Comparison of ENCODE assay signal across 8 cellular contexts in the genomic region with DNA sequence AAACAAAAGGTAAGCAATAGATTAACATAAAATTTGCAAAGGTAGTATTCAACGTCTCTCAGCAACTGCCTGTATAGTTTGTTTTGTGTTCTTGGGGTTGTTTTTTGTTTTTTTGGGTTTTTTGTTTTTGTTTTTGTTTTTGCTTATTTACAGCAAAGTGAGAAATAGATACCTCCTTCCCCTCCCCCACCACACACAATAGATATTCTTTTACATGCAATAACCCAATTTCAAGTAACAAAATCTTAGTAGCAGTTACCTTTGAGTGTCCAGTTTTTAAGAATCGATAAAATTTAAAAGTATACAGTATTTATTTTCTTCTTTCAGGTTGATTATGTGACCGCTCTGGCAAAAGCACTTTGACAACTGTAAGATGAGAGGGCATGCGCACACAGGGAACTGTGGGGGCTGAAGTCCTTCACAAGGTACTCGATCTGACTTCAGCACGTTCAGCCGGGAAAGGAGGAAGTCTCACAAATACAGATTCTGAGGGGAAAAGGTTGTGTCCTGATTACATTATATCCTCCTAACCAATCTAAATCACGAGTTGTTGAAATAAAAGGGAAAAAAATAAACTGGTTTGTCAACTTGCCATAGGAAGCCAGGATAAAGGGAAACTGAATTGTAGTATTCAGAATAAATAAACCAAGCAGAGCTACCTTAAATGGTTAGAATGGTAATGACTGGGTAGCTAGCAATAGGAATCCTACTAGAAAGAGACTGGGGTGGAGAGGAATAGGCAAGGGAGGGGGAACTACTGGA. TPM values are rescaled to one million over a fixed set of nuclear protein-coding genes. Genes with fewer than 3 reads are reported as not detected.
A peak's percentile ranks its signal among the peaks of the same experiment; 100 is the strongest.
DNase-seq lines count a peak whose midpoint lies in the region; ATAC-seq and TF ChIP-seq lines count a peak whose summit lies in the region.

No MANE protein-coding gene starts in this region.

- peak overlapping the region; percentile 71 for H3K27ac Mint-ChIP-seq in activated naive CD8-positive, alpha-beta T cell
- peak overlapping the region; percentile 75 to 80 for H3K27ac Mint-ChIP-seq in natural killer cell

- CTCF ChIA-PET in RWPE1 (lab: Yijun Ruan, JAX) = interaction anchor here (0.6 to 1.0 kb wide), 3 partner anchors 17 to 155 kb away, joined by 3 to 4 read pairs (median 4); no protein-coding TSS in a partner anchor

- no peaks in the 10 kb centered on the region for H3K9me3 Mint-ChIP-seq in activated naive CD8-positive, alpha-beta T cell (ENCODE audit: low read depth)
- no peaks in the 10 kb centered on the region for H3K9me3 Mint-ChIP-seq in natural killer cell

- H3K27ac ChIP-seq in RWPE1 (no peak overlapping the region), foreskin keratinocyte (no peak overlapping the region), transverse colon (peak overlapping the region; percentile 38 to 73 (median 64))

- no peaks in the 10 kb centered on the region for H3K9me3 ChIP-seq in transverse colon

- TF ChIP-seq CTCF in RWPE1 (conservative IDR thresholded peaks at IDR 0.05; ENCODE audit: low read depth) (no peak), foreskin keratinocyte (conservative IDR thresholded peaks at IDR 0.05) (no peak), natural killer cell (IDR thresholded peaks at IDR 0.05) (no peak), transverse colon (IDR thresholded peaks at IDR 0.05) (no peak)

- peak; percentile 34 for DNase-seq in EH (ENCODE audit: low read depth)
- peak; percentile 98 to 99 for DNase-seq in Kasumi-1 (lab: John Stamatoyannopoulos, UW)
- peak; percentile 60 for DNase-seq in RWPE1 (ENCODE audit: low spot score)
- peak; percentile 53 to 75 for DNase-seq in foreskin keratinocyte
- no peak for DNase-seq in natural killer cell
- peak; percentile 66 for DNase-seq in transverse colon

- H3K4me3 Mint-ChIP-seq in activated naive CD8-positive, alpha-beta T cell = peak overlapping the region; percentile 92
- peak overlapping the region; percentile 93 for H3K4me3 Mint-ChIP-seq in natural killer cell

- POLR2A ChIA-PET in RWPE1 (lab: Yijun Ruan, JAX; ENCODE audit: low non-redundant PET) = interaction anchor here (0.7 kb wide), 1 partner anchor 11 kb away, joined by 3 read pairs; no protein-coding TSS in a partner anchor

- WGBS in transverse colon (ENCODE audit: low coverage in 1 of 2), 2 donors = 11 to 13% methylated on average over 2 to 8 of the region's 8 CpGs

- intact Hi-C loops in natural killer cell (cut with micrococcal nuclease) (loop anchor here (2.0 kb wide), 1 partner anchor 48 kb away; a partner anchor contains a TSS), transverse colon (cut with DNase I; ENCODE audit: low total_unique reads) (no loop called here)

- no peaks in the 10 kb centered on the region for H3K36me3 ChIP-seq in transverse colon

- H3K36me3 Mint-ChIP-seq in activated naive CD8-positive, alpha-beta T cell = no peaks in the 10 kb centered on the region
- no peaks in the 10 kb centered on the region for H3K36me3 Mint-ChIP-seq in natural killer cell

- H3K4me3 ChIP-seq in transverse colon = peak overlapping the region in 3 of 4 donors; percentile 5 to 40 (median 17)

- no peaks in the 10 kb centered on the region for H3K27me3 ChIP-seq in foreskin keratinocyte
- H3K27me3 ChIP-seq in transverse colon = no peaks in the 10 kb centered on the region

- no peak for TF ChIP-seq EP300 in transverse colon (IDR thresholded peaks at IDR 0.05; ENCODE audit: low read depth)

- peak; percentile 19 for ATAC-seq in foreskin keratinocyte
- peak; percentile 50 to 65 (median 51) for ATAC-seq in natural killer cell
- no peak for ATAC-seq in GM21526 (IDR thresholded peaks at IDR 0.05; ENCODE audit: low FRiP score, unreplicated experiment)

- peaks cover 22% of the 10 kb centered on the region for H3K4me1 ChIP-seq in foreskin keratinocyte
- peaks cover 0 to 43% (median 23%) of the 10 kb centered on the region in 4 donors for H3K4me1 ChIP-seq in transverse colon

- H3K4me1 Mint-ChIP-seq in activated naive CD8-positive, alpha-beta T cell (ENCODE audit: low read depth) = peaks cover 32% of the 10 kb centered on the region
- peaks cover 42 to 46% of the 10 kb centered on the region in 2 donors for H3K4me1 Mint-ChIP-seq in natural killer cell

- TF ChIP-seq POLR2A in transverse colon (IDR thresholded peaks at IDR 0.05) = no peak

- H3K27me3 Mint-ChIP-seq in activated naive CD8-positive, alpha-beta T cell = no peaks in the 10 kb centered on the region
- no peaks in the 10 kb centered on the region for H3K27me3 Mint-ChIP-seq in natural killer cell (ENCODE audit: low read depth in 2 of 2)

- in situ Hi-C loops in transverse colon (cut with MboI; ENCODE audit: low pct_ligation_motif_present in 1 of 4, low pct_unique_long_range_greater_than_20kb in 1 of 4, low sequenced_read_pairs in 3 of 4) = no loop called here

RNA-seq across cellular contexts. Expression of a gene that starts 47.8 kb away (rescaled TPM):
- 0.54 and 0.63 TPM in 2 replicates for total RNA-seq in foreskin keratinocyte
- polyA plus RNA-seq in foreskin keratinocyte = 0.09 and 0.12 TPM in 2 replicates
- total RNA-seq in natural killer cell = 1 to 10 TPM; 3.6 to 6.9 (median 5.4) TPM
- total RNA-seq in transverse colon = 10 to 100 TPM; 10.9 to 24.3 (median 13.1) TPM

RNA-seq across cellular contexts. Expression of a gene that starts 47.9 kb away (rescaled TPM):
- total RNA-seq in foreskin keratinocyte (25.6 and 31.5 TPM in 2 replicates), natural killer cell (10 to 100 TPM; 28.0 to 38.6 (median 32.9) TPM), transverse colon (10 to 100 TPM in 2 of 4 donors, 1 to 10 TPM in 2; 1.8 to 17.8 (median 9.1) TPM)
- 24.6 and 28.2 TPM in 2 replicates for polyA plus RNA-seq in foreskin keratinocyte

Comparison
In these comparisons a context has a peak if more than half of its experiments do, and no peak if none do; other contexts are left out.
1. H3K27ac ChIP-seq: peak in transverse colon (4 of 4); none in RWPE1 (single experiment) and foreskin keratinocyte (single experiment).